In genomic region chr7:450036-450435, GRCh38 we compare ENCODE assay signal across 20 cellular contexts.
DNase-seq lines count a peak whose midpoint lies in the region; ATAC-seq, FAIRE-seq and TF ChIP-seq lines count a peak whose summit lies in the region.
"Had no signal": no experiment of that assay in that cellular context is flagged by ENCODE, and none has a peak within 500 bp of the region (broad histone marks: within the 10 kb centered on the region; RNA-seq: fewer than 3 reads in every experiment).

No MANE protein-coding gene starts in this region.

- H3K27ac Mint-ChIP-seq in T-helper 17 cell: peak overlapping the region; percentile 59
- H3K27ac Mint-ChIP-seq: CD4-positive, alpha-beta T cell; H9 had no signal

- H3K4me3 ChIP-seq in right cardiac atrium (ENCODE audit: low read length) (no peak overlapping the region), heart right ventricle (no peak overlapping the region), H1 (ENCODE audit: extremely low read depth in 1 of 4, insufficient read depth in 2 of 4, low read depth in 3 of 4, low read length in 4 of 4) (no peak overlapping the region)
- H3K4me3 ChIP-seq: GM12878, GM23248 had no signal

- no peak overlapping the region for H4K5ac ChIP-seq in H1 (ENCODE audit: insufficient read length, low read depth, low read length)

- no peaks in the 10 kb centered on the region for H4K20me1 ChIP-seq in H1 (replicated peaks in 1 of 2; ENCODE audit: control insufficient read depth in 1 of 2, insufficient read depth in 2 of 2, low read length in 2 of 2)

- H3K9ac ChIP-seq in H1 (replicated peaks in 1 of 4; ENCODE audit: extremely low read depth in 1 of 4, low read depth in 3 of 4, low read length in 3 of 4): no peak overlapping the region
- H3K9ac ChIP-seq: GM23248 had no signal

- 90% methylated on average over 11 of the region's 11 CpGs for WGBS in right cardiac atrium
- WGBS in heart right ventricle, 2 donors: 91% methylated on average over 11 of the region's 11 CpGs
- 90% methylated on average over 11 of the region's 11 CpGs; no CpG with 5 or more reads in 1 of the 2 experiments for WGBS in H1 (ENCODE audit: extremely low coverage in 1 of 2, insufficient coverage in 1 of 2, insufficient read length in 1 of 2, insufficient replicate concordance in 2 of 2, low coverage in 1 of 2, low lambda C conversion rate in 2 of 2, missing lambda C conversion rate in 1 of 2), 2 experiments

- H2AK5ac ChIP-seq in H1 (ENCODE audit: low read depth, low read length): no peak overlapping the region

- H3K4ac ChIP-seq in H1 (replicated peaks; ENCODE audit: insufficient read length, low read depth, low read length): no peak overlapping the region

- H2BK120ac ChIP-seq in H1 (replicated peaks; ENCODE audit: low read depth, low read length): no peak overlapping the region

- H2BK20ac ChIP-seq in H1 (ENCODE audit: low read length): no peak overlapping the region

- H4K91ac ChIP-seq in H1 (replicated peaks; ENCODE audit: insufficient read length, low read length): no peak overlapping the region

- no peaks in the 10 kb centered on the region for H3K79me1 ChIP-seq in H1 (ENCODE audit: low read depth, low read length)

- H3K4me1 ChIP-seq in right cardiac atrium (ENCODE audit: control insufficient read depth, insufficient read depth, low read length) (no peaks in the 10 kb centered on the region), heart right ventricle (peaks cover under 1 to 22% (median 10%) of the 10 kb centered on the region in 9 donors), H1 (replicated peaks in 1 of 4; ENCODE audit: control insufficient read depth in 3 of 4, insufficient read depth in 4 of 4, low read length in 3 of 4) (peaks cover 0 to 37% (median 12%) of the 10 kb centered on the region in 4 experiments; a peak in 5 of 7 replicates)

- no peak for ATAC-seq in right cardiac atrium
- ATAC-seq in heart right ventricle: no peak
- ATAC-seq in T-helper 17 cell: no peak
- ATAC-seq in HG03521 (IDR thresholded peaks at IDR 0.05; ENCODE audit: unreplicated experiment): no peak
- ATAC-seq: GM12878, HCT116 had no signal

- 0 out of 2 replicates have a peak overlapping the region, but pooled peaks have one; percentile 72 for H2BK15ac ChIP-seq in H1 (ENCODE audit: low read length)

- CTCF ChIA-PET in H1 (lab: Charles Lee; ENCODE audit: partially characterized antibody): interaction anchor here (0.6 to 1.4 kb wide), 5 partner anchors 10 to 368 kb away, joined by 3 to 7 read pairs (median 4); no protein-coding TSS in a partner anchor

- peaks cover 9% of the 10 kb centered on the region for H3K4me1 Mint-ChIP-seq in T-helper 17 cell

- no peaks in the 10 kb centered on the region for H3K36me3 ChIP-seq in heart right ventricle
- H3K36me3 ChIP-seq in H1 (ENCODE audit: control insufficient read depth in 2 of 4, insufficient read depth in 4 of 4, low read length in 3 of 4): no peaks in the 10 kb centered on the region

- peaks cover 1% of the 10 kb centered on the region; the same call in 1 of the 2 replicates for H3K23me2 ChIP-seq in H1 (ENCODE audit: low read depth, low read length)

- peaks cover 16% of the 10 kb centered on the region for H3K27me3 Mint-ChIP-seq in T-helper 17 cell

- peaks cover 5% of the 10 kb centered on the region for H3K36me3 Mint-ChIP-seq in T-helper 17 cell (ENCODE audit: low read depth)
- H3K36me3 Mint-ChIP-seq: CD14-positive monocyte; CD8-positive, alpha-beta memory T cell had no signal

- H3K4me3 Mint-ChIP-seq in T-helper 17 cell: no peak overlapping the region
- H3K4me3 Mint-ChIP-seq: CD14-positive monocyte; CD4-positive, alpha-beta T cell; H9 had no signal

- H3K9me3 ChIP-seq in right cardiac atrium (ENCODE audit: control insufficient read depth, low read length) (no peaks in the 10 kb centered on the region), heart right ventricle (no peaks in the 10 kb centered on the region), T-helper 17 cell (ENCODE audit: control insufficient read depth, low read length, poor library complexity, severe bottlenecking) (no peaks in the 10 kb centered on the region), H1 (ENCODE audit: insufficient read depth in 2 of 2, low read depth in 1 of 2, low read length in 1 of 2) (no peaks in the 10 kb centered on the region)

- peak; percentile 0 to 25 (median 21) for DNase-seq in right cardiac atrium
- no peak for DNase-seq in heart right ventricle
- DNase-seq in T-helper 17 cell: no peak
- no peak for DNase-seq in H1 (ENCODE audit: low read depth in 1 of 2, low spot score in 2 of 2)
- DNase-seq in posterior vena cava (ENCODE audit: low spot score): no peak
- DNase-seq in SKM-1 treated with dmso at 0.1 percent for 144 hours (lab: John Stamatoyannopoulos, UW; ENCODE audit: unreplicated experiment): no peak
- DNase-seq: CD4-positive, alpha-beta T cell; DMS 273 treated with DMSO at 0.1 percent for 48 hours; DMS79; EL; GDM1; GM23248; H9 had no signal

- no peak overlapping the region for H3K23ac ChIP-seq in H1 (ENCODE audit: insufficient read length)

- no peak for TF ChIP-seq EP300 in H1 (IDR thresholded peaks at IDR 0.05; ENCODE audit: borderline replicate concordance in 1 of 2, low read depth in 2 of 2, low read length in 2 of 2)

- H2BK12ac ChIP-seq in H1 (ENCODE audit: low read depth, low read length): no peak overlapping the region

- intact Hi-C loops in right cardiac atrium (cut with DNase I) (no loop called here), heart right ventricle (cut with DNase I) (no loop called here), posterior vena cava (cut with DNase I) (no loop called here)

- no peak overlapping the region for H3K27ac ChIP-seq in right cardiac atrium (ENCODE audit: low read length)
- H3K27ac ChIP-seq in heart right ventricle: no peak overlapping the region
- no peak overlapping the region for H3K27ac ChIP-seq in H1 (ENCODE audit: low read depth, low read length)
- H3K27ac ChIP-seq: GM23248 had no signal

- no peak overlapping the region for H4K8ac ChIP-seq in H1 (ENCODE audit: extremely low read depth, insufficient read depth, low read length)

- H3K79me2 ChIP-seq in H1 (ENCODE audit: control insufficient read depth in 1 of 2, insufficient read depth in 2 of 2, low read length in 2 of 2): no peaks in the 10 kb centered on the region

- FAIRE-seq in H1 (lab: Jason Lieb, UNC): no peak
- FAIRE-seq: D721Med, GM12878, GM19239 had no signal

- TF ChIP-seq CTCF in heart right ventricle (IDR thresholded peaks at IDR 0.05): no peak
- no peak for TF ChIP-seq CTCF in H1 (IDR thresholded peaks at IDR 0.05; ENCODE audit: control extremely low read depth in 1 of 3, insufficient read depth in 1 of 3, low read depth in 1 of 3, low read length in 3 of 3)

- no peak for TF ChIP-seq POLR2A in H1 (IDR thresholded peaks at IDR 0.05; ENCODE audit: control extremely low read depth in 1 of 2, low read depth in 2 of 2, low read length in 2 of 2)

- H3K18ac ChIP-seq in H1 (ENCODE audit: extremely low read depth, low read length): no peak overlapping the region

- no peak overlapping the region for H3K14ac ChIP-seq in H1 (ENCODE audit: insufficient read length)

- H3K27me3 ChIP-seq in right cardiac atrium (ENCODE audit: control insufficient read depth, insufficient read depth): no peaks in the 10 kb centered on the region
- H3K27me3 ChIP-seq in heart right ventricle: peaks cover 0 to 42% (median 34%) of the 10 kb centered on the region in 7 donors
- H3K27me3 ChIP-seq in H1 (replicated peaks in 1 of 4; ENCODE audit: control insufficient read depth in 3 of 4, extremely low read depth in 1 of 4, insufficient read depth in 3 of 4, low read length in 3 of 4): peaks cover 2 to 19% (median 11%) of the 10 kb centered on the region in 4 experiments; a peak in 5 of 7 replicates

- no peak overlapping the region for H2BK5ac ChIP-seq in H1 (ENCODE audit: low read depth, low read length)

- POLR2A ChIA-PET in H1 (lab: Charles Lee; ENCODE audit: partially characterized antibody): interaction anchor here (1.2 to 1.4 kb wide), 2 partner anchors 12 kb away, joined by 3 read pairs; no protein-coding TSS in a partner anchor

- no peak overlapping the region for H3K56ac ChIP-seq in H1 (replicated peaks; ENCODE audit: insufficient read length, low read depth, low read length)

- no peak overlapping the region for H3K4me2 ChIP-seq in H1 (ENCODE audit: insufficient read depth in 1 of 2, low read depth in 2 of 2, low read length in 2 of 2)

- no peak for TF ChIP-seq RAD21 in H1 (IDR thresholded peaks at IDR 0.05 in 1 of 2, conservative IDR thresholded peaks at IDR 0.05 in 1 of 2; ENCODE audit: low read depth in 2 of 2, low read length in 2 of 2)

- H2AFZ ChIP-seq in H1 (ENCODE audit: low read length): no peak overlapping the region
- H2AFZ ChIP-seq: GM23248 had no signal

TF ChIP-seq in H1, 55 proteins besides CTCF, POLR2A, EP300 and RAD21:
- no peak for TF ChIP-seq CHD2 (IDR thresholded peaks at IDR 0.05; ENCODE audit: low read length)
- no peak for TF ChIP-seq TAF7 (optimal IDR thresholded peaks at IDR 0.05; ENCODE audit: borderline replicate concordance, low read depth, low read length)
- no peak for TF ChIP-seq CEBPB (IDR thresholded peaks at IDR 0.05; ENCODE audit: low read depth, low read length)
- no peak for TF ChIP-seq PHF8 (conservative IDR thresholded peaks at IDR 0.05; ENCODE audit: low read depth, low read length)
- no peak for TF ChIP-seq TEAD4 (IDR thresholded peaks at IDR 0.05; ENCODE audit: low read depth, low read length)
- TF ChIP-seq CREB1 (IDR thresholded peaks at IDR 0.05): no peak
- TF ChIP-seq CHD1 (IDR thresholded peaks at IDR 0.05; ENCODE audit: low read depth, low read length): no peak
- no peak for TF ChIP-seq EGR1 (IDR thresholded peaks at IDR 0.05; ENCODE audit: borderline replicate concordance, low read depth, low read length)
- no peak for TF ChIP-seq POU5F1 (IDR thresholded peaks at IDR 0.05; ENCODE audit: low read depth, low read length)
- TF ChIP-seq ATF2 (IDR thresholded peaks at IDR 0.05; ENCODE audit: low read length): no peak
- no peak for TF ChIP-seq SRF (IDR thresholded peaks at IDR 0.05; ENCODE audit: low read depth, low read length)
- TF ChIP-seq GABPA (IDR thresholded peaks at IDR 0.05; ENCODE audit: borderline replicate concordance, insufficient read depth, low read length): no peak
- TF ChIP-seq TBP (IDR thresholded peaks at IDR 0.05; ENCODE audit: low read depth, low read length): no peak
TF ChIP-seq in H1: peak in this region for 0.

Comparison
In these comparisons a context has a peak if more than half of its experiments do, and no peak if none do; other contexts are left out.
1. DNase-seq: peak in right cardiac atrium (3 of 3); none in heart right ventricle (0 of 2), T-helper 17 cell (0 of 3), H1 (0 of 2), posterior vena cava (single experiment) and SKM-1 treated with dmso at 0.1 percent for 144 hours (single experiment).